In genomic region chr10:77386833-77387232, GRCh38 we compare ENCODE assay signal across 13 cellular contexts.
DNase-seq lines count a peak whose midpoint lies in the region; ATAC-seq and TF ChIP-seq lines count a peak whose summit lies in the region.
"Had no signal": no experiment of that assay in that cellular context is flagged by ENCODE, and none has a peak within 500 bp of the region (broad histone marks: within the 10 kb centered on the region; RNA-seq: fewer than 3 reads in every experiment).

No MANE protein-coding gene starts in this region.

- H3K9me3 ChIP-seq in Loucy (ENCODE audit: insufficient read depth, low read depth, low read length) (no peaks in the 10 kb centered on the region), muscle layer of colon (ENCODE audit: low read length) (no peaks in the 10 kb centered on the region)
- H3K9me3 ChIP-seq: esophagus squamous epithelium, upper lobe of right lung had no signal

- H3K9ac ChIP-seq in Loucy (ENCODE audit: low read depth, low read length, poor library complexity, severe bottlenecking) (peak overlapping the region; percentile 46), muscle layer of colon (ENCODE audit: low read length) (no peak overlapping the region)

- no peaks in the 10 kb centered on the region for H3K9me3 Mint-ChIP-seq in chondrocyte (ENCODE audit: low read depth)
- H3K9me3 Mint-ChIP-seq: activated T-helper 2 cell treated with anti-CD3 and anti-CD28 coated beads, Interferon-gamma antibody, Interleukin-2, Interleukin-4, amounts not matched to agents 10 μg/mL and 5 μg/mL and 100 μg/mL, durations not matched to agents 14 hours and 24 hours and 36 hours had no signal

- H2AFZ ChIP-seq in Loucy (ENCODE audit: low read length), result peak overlapping the region; percentile 65

- H3K9me2 ChIP-seq in Loucy (replicated peaks; ENCODE audit: low read depth, low read length), result no peaks in the 10 kb centered on the region

- peak overlapping the region; percentile 73 for H3K4me2 ChIP-seq in Loucy (ENCODE audit: low read depth, low read length, poor library complexity, severe bottlenecking)

- peak overlapping the region; percentile 45 for H3K27ac ChIP-seq in muscle layer of colon (ENCODE audit: low read depth, low read length)
- H3K27ac ChIP-seq: esophagus squamous epithelium, upper lobe of right lung had no signal

- H3K27me3 ChIP-seq in Loucy (ENCODE audit: insufficient read depth, low read length, poor library complexity, severe bottlenecking) (no peaks in the 10 kb centered on the region), muscle layer of colon (ENCODE audit: control insufficient read depth in 1 of 2, insufficient read depth in 2 of 2, low read length in 2 of 2) (no peaks in the 10 kb centered on the region)
- H3K27me3 ChIP-seq: upper lobe of right lung had no signal

- H3K79me2 ChIP-seq in Loucy (ENCODE audit: insufficient read depth, low read length), result no peaks in the 10 kb centered on the region

- H3F3A ChIP-seq in Loucy (ENCODE audit: low read depth), result no peaks in the 10 kb centered on the region

- H3K4me1 Mint-ChIP-seq in chondrocyte (ENCODE audit: low read depth), result peaks cover 64% of the 10 kb centered on the region

- H3K4me3 ChIP-seq in Loucy (ENCODE audit: low read length, poor library complexity, severe bottlenecking), result peak overlapping the region; percentile 56
- no peak overlapping the region for H3K4me3 ChIP-seq in muscle layer of colon (ENCODE audit: low read depth in 1 of 2, low read length in 2 of 2)
- H3K4me3 ChIP-seq: esophagus squamous epithelium, lung, upper lobe of right lung had no signal

- H3K27me3 Mint-ChIP-seq in chondrocyte (ENCODE audit: low read depth), result no peaks in the 10 kb centered on the region

- no peaks in the 10 kb centered on the region for H3K36me3 Mint-ChIP-seq in chondrocyte (ENCODE audit: low read depth)

- no peak for TF ChIP-seq CTCF in Loucy (conservative IDR thresholded peaks at IDR 0.05; ENCODE audit: low read length)
- TF ChIP-seq CTCF in chondrocyte (IDR thresholded peaks at IDR 0.05), result no peak

- H3K36me3 ChIP-seq in Loucy (ENCODE audit: insufficient read depth, low read length) (no peaks in the 10 kb centered on the region), muscle layer of colon (ENCODE audit: insufficient read depth, low read length) (no peaks in the 10 kb centered on the region)
- H3K36me3 ChIP-seq: esophagus squamous epithelium, upper lobe of right lung had no signal

- DNase-seq in A172 (ENCODE audit: low spot score) (peak; percentile 68), chondrocyte (ENCODE audit: low spot score) (no peak), COR-L47 (lab: John Stamatoyannopoulos, UW) (no peak), SHP77 (lab: John Stamatoyannopoulos, UW) (no peak)
- no peak for DNase-seq in NK-92 treated with Interleukin-12 subunit alpha and Interleukin-12 subunit beta, amount 100 ng/mL, for 24 hours (lab: John Stamatoyannopoulos, UW)
- DNase-seq: esophagus squamous epithelium; stimulated activated CD4-positive, alpha-beta T cell treated with anti-CD3 and anti-CD28 coated beads, Interleukin-2, amount 100 ng/mL, for 48 hours; upper lobe of right lung had no signal

- H4K20me1 ChIP-seq in Loucy (ENCODE audit: insufficient read depth, low read length, poor library complexity, severe bottlenecking), result no peaks in the 10 kb centered on the region

- H3K27ac Mint-ChIP-seq in chondrocyte (ENCODE audit: unreplicated experiment), result peak overlapping the region; percentile 92
- H3K27ac Mint-ChIP-seq: activated T-helper 2 cell treated with anti-CD3 and anti-CD28 coated beads, Interferon-gamma antibody, Interleukin-2, Interleukin-4, amounts not matched to agents 10 μg/mL and 5 μg/mL and 100 μg/mL, durations not matched to agents 14 hours and 24 hours and 36 hours had no signal

- peak overlapping the region; percentile 29 for H3K4me3 Mint-ChIP-seq in chondrocyte (ENCODE audit: unreplicated experiment)

- no peak for ATAC-seq in HG02884 (IDR thresholded peaks at IDR 0.05; ENCODE audit: unreplicated experiment)
- ATAC-seq: upper lobe of right lung had no signal

- H3K4me1 ChIP-seq in Loucy (ENCODE audit: insufficient read depth, low read length, poor library complexity, severe bottlenecking) (peaks cover 15% of the 10 kb centered on the region), muscle layer of colon (ENCODE audit: insufficient read depth, low read length) (peaks cover 63% of the 10 kb centered on the region)
